16 cellular contexts compared by ENCODE assay signal in the genomic region with DNA sequence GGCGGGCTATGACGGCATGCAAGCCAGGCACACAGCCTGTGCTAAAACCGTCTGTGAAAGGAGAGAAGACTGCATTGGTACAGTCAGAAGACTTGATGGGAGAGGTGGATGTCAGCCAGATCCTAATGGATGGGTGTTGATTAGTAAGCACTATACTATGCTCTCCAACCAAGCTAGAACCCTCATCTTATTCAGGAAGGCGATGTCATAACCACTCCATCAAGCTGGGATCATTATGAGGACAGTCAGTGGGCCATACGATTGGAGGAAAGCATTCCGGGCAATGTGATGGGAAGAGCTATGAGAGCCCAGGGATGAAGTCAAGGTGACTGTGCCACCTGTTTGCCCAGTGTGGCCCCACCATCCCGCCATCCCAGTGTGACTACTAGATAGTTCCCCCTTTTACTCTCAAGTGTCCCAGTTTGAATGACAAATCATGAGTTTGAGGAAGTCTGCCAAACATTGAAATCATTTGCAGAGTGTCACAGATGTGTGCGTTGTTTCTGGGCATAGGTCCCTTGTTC.
A peak's percentile ranks its signal among the peaks of the same experiment; 100 is the strongest.
DNase-seq lines count a peak whose midpoint lies in the region; ATAC-seq lines count a peak whose summit lies in the region.
"Had no signal": no experiment of that assay in that cellular context is flagged by ENCODE, and none has a peak within 500 bp of the region (broad histone marks: within the 10 kb centered on the region; RNA-seq: fewer than 3 reads in every experiment).

No MANE protein-coding gene starts in this region.

- DNase-seq in SIG-M5 treated with dmso at 0.1 percent for 504 hours (lab: John Stamatoyannopoulos, UW; ENCODE audit: unreplicated experiment) = peak; percentile 10
- DNase-seq in SIG-M5 (lab: John Stamatoyannopoulos, UW) = no peak
- peak; percentile 88 for DNase-seq in NCI-H226
- no peak for DNase-seq in central memory CD8-positive, alpha-beta T cell (ENCODE audit: low spot score in 2 of 2)
- no peak for DNase-seq in stimulated activated naive B cell treated with anti-CD40 and anti-IgM and Interleukin-4, amounts not matched to agents 10 μg/mL and 1 μg/mL and 100 μg/mL, for 72 hours
- DNase-seq in DMS153 (lab: John Stamatoyannopoulos, UW) = no peak
- no peak for DNase-seq in NCI-H82 (lab: John Stamatoyannopoulos, UW)
- DNase-seq: activated naive CD8-positive, alpha-beta T cell treated with anti-CD3 and anti-CD28 coated beads, Interleukin-2, amount 50 U/mL, for 24 hours; dermis blood vessel endothelial cell; DND-41; foreskin melanocyte; kidney; NCI-H2081; OCI-M1; stimulated activated CD4-positive, alpha-beta T cell treated with anti-CD3 and anti-CD28 coated beads, Interleukin-12 subunit alpha, Interleukin-12 subunit beta, amount 100 ng/mL, for 4 hours had no signal

- no peaks in the 10 kb centered on the region for H3K9me3 Mint-ChIP-seq in central memory CD8-positive, alpha-beta T cell
- no peaks in the 10 kb centered on the region for H3K9me3 Mint-ChIP-seq in stimulated activated naive B cell treated with anti-CD40 and anti-IgM and Interleukin-4, amounts not matched to agents 10 μg/mL and 1 μg/mL and 100 μg/mL, for 72 hours
- H3K9me3 Mint-ChIP-seq: activated naive CD8-positive, alpha-beta T cell treated with anti-CD3 and anti-CD28 coated beads, Interleukin-2, amount 50 U/mL, for 24 hours had no signal

- H3K4me3 Mint-ChIP-seq in central memory CD8-positive, alpha-beta T cell = no peak overlapping the region
- no peak overlapping the region for H3K4me3 Mint-ChIP-seq in stimulated activated naive B cell treated with anti-CD40 and anti-IgM and Interleukin-4, amounts not matched to agents 10 μg/mL and 1 μg/mL and 100 μg/mL, for 72 hours
- H3K4me3 Mint-ChIP-seq: activated naive CD8-positive, alpha-beta T cell treated with anti-CD3 and anti-CD28 coated beads, Interleukin-2, amount 50 U/mL, for 24 hours had no signal

- H3K27me3 Mint-ChIP-seq in central memory CD8-positive, alpha-beta T cell = no peaks in the 10 kb centered on the region
- H3K27me3 Mint-ChIP-seq in stimulated activated naive B cell treated with anti-CD40 and anti-IgM and Interleukin-4, amounts not matched to agents 10 μg/mL and 1 μg/mL and 100 μg/mL, for 72 hours = no peaks in the 10 kb centered on the region
- H3K27me3 Mint-ChIP-seq: activated naive CD8-positive, alpha-beta T cell treated with anti-CD3 and anti-CD28 coated beads, Interleukin-2, amount 50 U/mL, for 24 hours had no signal

- ATAC-seq in central memory CD8-positive, alpha-beta T cell (replicated peaks; ENCODE audit: extremely low read depth, poor library complexity, severe bottlenecking) = no peak
- no peak for ATAC-seq in stimulated activated naive B cell treated with anti-CD40 and anti-IgM and Interleukin-4, amounts not matched to agents 10 μg/mL and 1 μg/mL and 100 μg/mL, for 72 hours (replicated peaks)
- ATAC-seq in GM18873 (IDR thresholded peaks at IDR 0.05; ENCODE audit: low FRiP score, unreplicated experiment) = no peak
- ATAC-seq: activated naive CD8-positive, alpha-beta T cell treated with anti-CD3 and anti-CD28 coated beads, Interleukin-2, amount 50 U/mL, for 24 hours had no signal

- H3K36me3 Mint-ChIP-seq in central memory CD8-positive, alpha-beta T cell (ENCODE audit: insufficient read depth) = peaks cover 10% of the 10 kb centered on the region
- peaks cover 35 to 68% of the 10 kb centered on the region in 2 donors for H3K36me3 Mint-ChIP-seq in stimulated activated naive B cell treated with anti-CD40 and anti-IgM and Interleukin-4, amounts not matched to agents 10 μg/mL and 1 μg/mL and 100 μg/mL, for 72 hours

- peak overlapping the region; percentile 16 for H3K27ac Mint-ChIP-seq in central memory CD8-positive, alpha-beta T cell (ENCODE audit: low read depth)
- peak overlapping the region; percentile 17 for H3K27ac Mint-ChIP-seq in stimulated activated naive B cell treated with anti-CD40 and anti-IgM and Interleukin-4, amounts not matched to agents 10 μg/mL and 1 μg/mL and 100 μg/mL, for 72 hours
- H3K27ac Mint-ChIP-seq: activated naive CD8-positive, alpha-beta T cell treated with anti-CD3 and anti-CD28 coated beads, Interleukin-2, amount 50 U/mL, for 24 hours had no signal

- no peaks in the 10 kb centered on the region for H3K4me1 Mint-ChIP-seq in central memory CD8-positive, alpha-beta T cell
- H3K4me1 Mint-ChIP-seq in stimulated activated naive B cell treated with anti-CD40 and anti-IgM and Interleukin-4, amounts not matched to agents 10 μg/mL and 1 μg/mL and 100 μg/mL, for 72 hours = peaks cover 5 to 13% of the 10 kb centered on the region in 2 donors
- H3K4me1 Mint-ChIP-seq: activated naive CD8-positive, alpha-beta T cell treated with anti-CD3 and anti-CD28 coated beads, Interleukin-2, amount 50 U/mL, for 24 hours had no signal

Comparison
In these comparisons a context has a peak if more than half of its experiments do, and no peak if none do; other contexts are left out.
1. DNase-seq: peak in SIG-M5 treated with dmso at 0.1 percent for 504 hours (single experiment) and NCI-H226 (single experiment); none in SIG-M5 (single experiment), central memory CD8-positive, alpha-beta T cell (0 of 2), stimulated activated naive B cell treated with anti-CD40 and anti-IgM and Interleukin-4, amounts not matched to agents 10 μg/mL and 1 μg/mL and 100 μg/mL, for 72 hours (single experiment), DMS153 (single experiment) and NCI-H82 (single experiment).